In genomic region chr11:120160436-120160835, GRCh38 we compare ENCODE assay signal across 10 cellular contexts. TPM values are rescaled to one million over a fixed set of nuclear protein-coding genes. Genes with fewer than 3 reads are reported as not detected.
"Had no signal": no experiment of that assay in that cellular context is flagged by ENCODE, and none has a peak within 500 bp of the region (broad histone marks: within the 10 kb centered on the region; RNA-seq: fewer than 3 reads in every experiment).

No MANE protein-coding gene starts in this region.

- H3K4me3 ChIP-seq: GM23338 had no signal

- H3K27ac Mint-ChIP-seq: GM23338, H9, IgD-negative memory B cell had no signal

- H3K4me3 Mint-ChIP-seq: GM23338, H9, IgD-negative memory B cell had no signal

- H3K36me3 Mint-ChIP-seq: IgD-negative memory B cell had no signal

- H3K4me2 ChIP-seq: GM23338 had no signal

- H3K27ac ChIP-seq: HL-60 had no signal

- H2AFZ ChIP-seq: GM23338 had no signal

- FAIRE-seq: H1, H54, HepG2 had no signal

- DNase-seq: H9, HCEC 1CT, KBM-7 had no signal

- H3K4me1 Mint-ChIP-seq: GM23338, H9, IgD-negative memory B cell had no signal

- ATAC-seq: GM23338, HepG2 had no signal

RNA-seq across cellular contexts. Expression of gene TRIM29, which starts 22.5 kb away (rescaled TPM):
- total RNA-seq: H9, HT1080 had no signal
